23 cellular contexts compared by ENCODE assay signal in genomic region chr10:77147871-77148270, GRCh38.
DNase-seq lines count a peak whose midpoint lies in the region; ATAC-seq and TF ChIP-seq lines count a peak whose summit lies in the region.
"Had no signal": no experiment of that assay in that cellular context is flagged by ENCODE, and none has a peak within 500 bp of the region (broad histone marks: within the 10 kb centered on the region; RNA-seq: fewer than 3 reads in every experiment).

No MANE protein-coding gene starts in this region.

- H3K9me3 Mint-ChIP-seq in osteocyte (ENCODE audit: unreplicated experiment), result no peaks in the 10 kb centered on the region
- H3K9me3 Mint-ChIP-seq in stimulated activated memory B cell treated with anti-CD40 and anti-IgM and Interleukin-4, amounts not matched to agents 10 μg/mL and 1 μg/mL and 100 μg/mL, for 72 hours, result no peaks in the 10 kb centered on the region
- H3K9me3 Mint-ChIP-seq: CD4-positive, alpha-beta T cell; CD8-positive, alpha-beta memory T cell; HFFc6 had no signal

- H3K4me3 Mint-ChIP-seq in osteocyte (ENCODE audit: unreplicated experiment), result no peak overlapping the region
- no peak overlapping the region for H3K4me3 Mint-ChIP-seq in stimulated activated memory B cell treated with anti-CD40 and anti-IgM and Interleukin-4, amounts not matched to agents 10 μg/mL and 1 μg/mL and 100 μg/mL, for 72 hours
- H3K4me3 Mint-ChIP-seq: CD14-positive monocyte; CD4-positive, alpha-beta T cell; CD8-positive, alpha-beta memory T cell; HFFc6 had no signal

- peak overlapping the region; percentile 73 to 76 for H3K27ac ChIP-seq in ascending aorta
- H3K27ac ChIP-seq in breast epithelium, result no peak overlapping the region
- H3K27ac ChIP-seq: A549; BLaER1 treated with 17β-estradiol and CSF1 and Interleukin-3, amounts not matched to agents 10 nM and 100 nM had no signal

- peaks cover 70% of the 10 kb centered on the region for H3K4me1 Mint-ChIP-seq in osteocyte (ENCODE audit: unreplicated experiment)
- H3K4me1 Mint-ChIP-seq in stimulated activated memory B cell treated with anti-CD40 and anti-IgM and Interleukin-4, amounts not matched to agents 10 μg/mL and 1 μg/mL and 100 μg/mL, for 72 hours, result no peaks in the 10 kb centered on the region
- H3K4me1 Mint-ChIP-seq: CD8-positive, alpha-beta memory T cell had no signal

- H3K4me3 ChIP-seq in ascending aorta (no peak overlapping the region), breast epithelium (no peak overlapping the region)
- H3K4me3 ChIP-seq: A549; BLaER1 treated with 17β-estradiol and CSF1 and Interleukin-3, amounts not matched to agents 10 nM and 100 nM; HAP-1 had no signal

- TF ChIP-seq CTCF in ascending aorta (IDR thresholded peaks at IDR 0.05) (no peak), osteocyte (IDR thresholded peaks at IDR 0.05) (no peak), breast epithelium (IDR thresholded peaks at IDR 0.05) (no peak)

- no peaks in the 10 kb centered on the region for H3K9me3 ChIP-seq in ascending aorta
- no peaks in the 10 kb centered on the region for H3K9me3 ChIP-seq in breast epithelium
- H3K9me3 ChIP-seq: A549; BE2C; BLaER1 treated with 17β-estradiol and CSF1 and Interleukin-3, amounts not matched to agents 10 nM and 100 nM; HAP-1 had no signal

- no peaks in the 10 kb centered on the region for H3K36me3 Mint-ChIP-seq in osteocyte (ENCODE audit: unreplicated experiment)
- no peaks in the 10 kb centered on the region for H3K36me3 Mint-ChIP-seq in stimulated activated memory B cell treated with anti-CD40 and anti-IgM and Interleukin-4, amounts not matched to agents 10 μg/mL and 1 μg/mL and 100 μg/mL, for 72 hours
- H3K36me3 Mint-ChIP-seq: CD14-positive monocyte; CD8-positive, alpha-beta memory T cell had no signal

- ATAC-seq in stimulated activated memory B cell treated with anti-CD40 and anti-IgM and Interleukin-4, amounts not matched to agents 10 μg/mL and 1 μg/mL and 100 μg/mL, for 72 hours, result peak; percentile 18
- ATAC-seq in HG03442 (IDR thresholded peaks at IDR 0.05; ENCODE audit: unreplicated experiment), result no peak
- ATAC-seq: A549 had no signal

- DNase-seq in ascending aorta (ENCODE audit: low spot score in 2 of 2), result no peak
- no peak for DNase-seq in osteocyte (ENCODE audit: extremely low spot score, unreplicated experiment)
- DNase-seq in NCI-H187 treated with DMSO at 0.1 percent for 48 hours (lab: John Stamatoyannopoulos, UW), result no peak
- no peak for DNase-seq in breast epithelium (ENCODE audit: low spot score in 2 of 2)
- DNase-seq in NCI-H2171 treated with DMSO at 0.1 percent for 48 hours (lab: John Stamatoyannopoulos, UW), result no peak
- DNase-seq: 8988T; ACHN; AML-193; BE2C; CD4-positive, alpha-beta T cell; CD8-positive, alpha-beta memory T cell; DMS 273 treated with DMSO at 0.1 percent for 48 hours; DMS79; EL; GDM1; GOT3; HFFc6 had no signal

- H3K27me3 ChIP-seq in ascending aorta (no peaks in the 10 kb centered on the region), breast epithelium (no peaks in the 10 kb centered on the region)
- H3K27me3 ChIP-seq: BE2C; BLaER1 treated with 17β-estradiol and CSF1 and Interleukin-3, amounts not matched to agents 10 nM and 100 nM had no signal

- H3K36me3 ChIP-seq in ascending aorta (no peaks in the 10 kb centered on the region), breast epithelium (no peaks in the 10 kb centered on the region)
- H3K36me3 ChIP-seq: BE2C; BLaER1 treated with 17β-estradiol and CSF1 and Interleukin-3, amounts not matched to agents 10 nM and 100 nM; HAP-1 had no signal

- intact Hi-C loops in ascending aorta (cut with DNase I) (no loop called here), breast epithelium (cut with DNase I; ENCODE audit: low total_unique reads) (no loop called here)

- TF ChIP-seq POLR2A in breast epithelium (IDR thresholded peaks at IDR 0.05), result no peak

- peak overlapping the region; percentile 89 for H3K27ac Mint-ChIP-seq in osteocyte (ENCODE audit: unreplicated experiment)
- H3K27ac Mint-ChIP-seq in stimulated activated memory B cell treated with anti-CD40 and anti-IgM and Interleukin-4, amounts not matched to agents 10 μg/mL and 1 μg/mL and 100 μg/mL, for 72 hours, result no peak overlapping the region
- H3K27ac Mint-ChIP-seq: CD4-positive, alpha-beta T cell; CD8-positive, alpha-beta memory T cell; HFFc6 had no signal

- H3K4me1 ChIP-seq in ascending aorta (peaks cover 0 to 48% of the 10 kb centered on the region in 2 donors), breast epithelium (no peaks in the 10 kb centered on the region)
- H3K4me1 ChIP-seq: A549; BE2C; BLaER1 treated with 17β-estradiol and CSF1 and Interleukin-3, amounts not matched to agents 10 nM and 100 nM; HAP-1 had no signal

- H3K27me3 Mint-ChIP-seq in osteocyte (ENCODE audit: unreplicated experiment), result no peaks in the 10 kb centered on the region
- no peaks in the 10 kb centered on the region for H3K27me3 Mint-ChIP-seq in stimulated activated memory B cell treated with anti-CD40 and anti-IgM and Interleukin-4, amounts not matched to agents 10 μg/mL and 1 μg/mL and 100 μg/mL, for 72 hours

Comparison
In these comparisons a context has a peak if more than half of its experiments do, and no peak if none do; other contexts are left out.
1. H3K27ac ChIP-seq: peak in ascending aorta (2 of 2); none in breast epithelium (0 of 2).